ENCODE assay signal across 27 cellular contexts in genomic region chr1:11764519-11764918, GRCh38. TPM values are rescaled to one million over a fixed set of nuclear protein-coding genes. Genes with fewer than 3 reads are reported as not detected.
DNase-seq lines count a peak whose midpoint lies in the region; ATAC-seq and TF ChIP-seq lines count a peak whose summit lies in the region.
"Had no signal": no experiment of that assay in that cellular context is flagged by ENCODE, and none has a peak within 500 bp of the region (broad histone marks: within the 10 kb centered on the region; RNA-seq: fewer than 3 reads in every experiment).

No MANE protein-coding gene starts in this region.

- H3K4me1 Mint-ChIP-seq in neural progenitor cell: peaks cover 23% of the 10 kb centered on the region

- H3K36me3 ChIP-seq in H7 (replicated peaks; ENCODE audit: control insufficient read depth, insufficient read depth, low read length) (no peaks in the 10 kb centered on the region), WERI-Rb-1 (no peaks in the 10 kb centered on the region), neural progenitor cell (no peaks in the 10 kb centered on the region), osteoblast (ENCODE audit: insufficient read depth, low read length) (no peaks in the 10 kb centered on the region), GM23248 (ENCODE audit: low read depth) (no peaks in the 10 kb centered on the region)
- H3K36me3 ChIP-seq: BE2C, BLaER1 had no signal

- H3K27me3 Mint-ChIP-seq in neural progenitor cell (ENCODE audit: insufficient read depth, low read depth): peaks cover 23% of the 10 kb centered on the region

- H4K20me1 ChIP-seq in neural progenitor cell (ENCODE audit: low read depth): no peaks in the 10 kb centered on the region
- H4K20me1 ChIP-seq in osteoblast (ENCODE audit: insufficient read depth, low read length): no peaks in the 10 kb centered on the region
- H4K20me1 ChIP-seq in GM23248 (ENCODE audit: insufficient read depth): no peaks in the 10 kb centered on the region
- H4K20me1 ChIP-seq: BLaER1 had no signal

- no peaks in the 10 kb centered on the region for H3K36me3 Mint-ChIP-seq in neural progenitor cell
- H3K36me3 Mint-ChIP-seq: CD4-positive, alpha-beta memory T cell; CD4-positive, CD25-positive, alpha-beta regulatory T cell; CD8-positive, alpha-beta memory T cell had no signal

- 85 to 88% methylated on average over 7 of the region's 7 CpGs for WGBS in GM23248 (ENCODE audit: low coverage in 1 of 2, low lambda C conversion rate in 2 of 2, missing lambda C conversion rate in 2 of 2), 2 experiments

- H3K79me2 ChIP-seq in neural progenitor cell (ENCODE audit: low read depth) (no peaks in the 10 kb centered on the region), osteoblast (ENCODE audit: insufficient read depth, low read length) (no peaks in the 10 kb centered on the region), GM23248 (ENCODE audit: insufficient read depth) (no peaks in the 10 kb centered on the region)

- H3K27ac Mint-ChIP-seq in neural progenitor cell: no peak overlapping the region
- H3K27ac Mint-ChIP-seq: CD14-positive monocyte; CD4-positive, CD25-positive, alpha-beta regulatory T cell; CD8-positive, alpha-beta memory T cell had no signal

- H3K9me2 ChIP-seq in GM23248 (ENCODE audit: insufficient read depth): no peaks in the 10 kb centered on the region

- in situ Hi-C loops in GM23248 (cut with MboI): no loop called here

- no peaks in the 10 kb centered on the region for H3K9me3 Mint-ChIP-seq in neural progenitor cell
- H3K9me3 Mint-ChIP-seq: CD4-positive, alpha-beta memory T cell; CD4-positive, CD25-positive, alpha-beta regulatory T cell; CD8-positive, alpha-beta memory T cell had no signal

- H3K4me1 ChIP-seq in neural progenitor cell (peaks cover 17% of the 10 kb centered on the region), osteoblast (ENCODE audit: insufficient read depth, low read length) (no peaks in the 10 kb centered on the region), GM23248 (ENCODE audit: insufficient read depth) (no peaks in the 10 kb centered on the region)
- H3K4me1 ChIP-seq: BE2C had no signal

- H3K4me3 Mint-ChIP-seq in neural progenitor cell: no peak overlapping the region
- H3K4me3 Mint-ChIP-seq: CD14-positive monocyte; CD4-positive, alpha-beta memory T cell; CD4-positive, CD25-positive, alpha-beta regulatory T cell; CD8-positive, alpha-beta memory T cell had no signal

- H3K9me3 ChIP-seq in WERI-Rb-1 (ENCODE audit: severe bottlenecking) (no peaks in the 10 kb centered on the region), neural progenitor cell (ENCODE audit: low read depth) (no peaks in the 10 kb centered on the region), osteoblast (ENCODE audit: low read depth, low read length) (no peaks in the 10 kb centered on the region), GM23248 (ENCODE audit: low read depth) (no peaks in the 10 kb centered on the region)
- H3K9me3 ChIP-seq: BE2C, BLaER1 had no signal

- DNase-seq in H7 (peak; percentile 45), WERI-Rb-1 (peak; percentile 41), neural progenitor cell (ENCODE audit: low spot score) (peak; percentile 29), osteoblast (ENCODE audit: insufficient read length, low spot score, missing footprints) (peak; percentile 76), GM23248 (no peak), NCI-H526 (lab: John Stamatoyannopoulos, UW) (no peak)
- DNase-seq: 8988T; ACHN; BE2C; C1 segment of cervical spinal cord; CD4-positive, alpha-beta memory T cell; CD4-positive, CD25-positive, alpha-beta regulatory T cell; CD8-positive, alpha-beta memory T cell; COR-L47; DMS 273 treated with DMSO at 0.1 percent for 48 hours; DMS153; DMS79; DND-41; EL; GDM1 had no signal

- peaks cover 24% of the 10 kb centered on the region for H3K27me3 ChIP-seq in H7 (ENCODE audit: control insufficient read depth, insufficient read depth, low read length)
- no peaks in the 10 kb centered on the region for H3K27me3 ChIP-seq in WERI-Rb-1 (ENCODE audit: insufficient read depth, low read depth, severe bottlenecking)
- H3K27me3 ChIP-seq in neural progenitor cell: peaks cover 56% of the 10 kb centered on the region
- H3K27me3 ChIP-seq in osteoblast (ENCODE audit: insufficient read depth, low read length): peaks cover 23% of the 10 kb centered on the region
- H3K27me3 ChIP-seq in GM23248 (replicated peaks; ENCODE audit: insufficient read depth): peaks cover 5% of the 10 kb centered on the region
- H3K27me3 ChIP-seq: BE2C had no signal

- ATAC-seq in HG03097 (IDR thresholded peaks at IDR 0.05; ENCODE audit: low FRiP score, unreplicated experiment): no peak
- ATAC-seq: GM12878 had no signal

- TF ChIP-seq CTCF in WERI-Rb-1 (IDR thresholded peaks at IDR 0.05; ENCODE audit: low read depth, low read length) (no peak), neural progenitor cell (IDR thresholded peaks at IDR 0.05) (no peak), osteoblast (IDR thresholded peaks at IDR 0.05; ENCODE audit: extremely low read depth, low read depth, low read length) (no peak)

- no peak overlapping the region for H3K4me2 ChIP-seq in neural progenitor cell
- H3K4me2 ChIP-seq in osteoblast (ENCODE audit: insufficient read depth, low read length): no peak overlapping the region
- H3K4me2 ChIP-seq in GM23248 (ENCODE audit: unreplicated experiment): no peak overlapping the region
- H3K4me2 ChIP-seq: BLaER1 had no signal

- H3K4me3 ChIP-seq in H7 (ENCODE audit: insufficient read depth, low read depth, low read length): no peak overlapping the region
- H3K4me3 ChIP-seq in WERI-Rb-1 (ENCODE audit: low read depth, low read length): no peak overlapping the region
- no peak overlapping the region for H3K4me3 ChIP-seq in neural progenitor cell
- no peak overlapping the region for H3K4me3 ChIP-seq in osteoblast (ENCODE audit: insufficient read depth, low read length)
- H3K4me3 ChIP-seq in GM23248: no peak overlapping the region
- H3K4me3 ChIP-seq: BLaER1, GM12878 had no signal

- no peak overlapping the region for H3K9ac ChIP-seq in neural progenitor cell
- H3K9ac ChIP-seq in GM23248: no peak overlapping the region
- H3K9ac ChIP-seq: BLaER1 had no signal

- H3F3A ChIP-seq in neural progenitor cell (ENCODE audit: low read depth) (peaks cover 16% of the 10 kb centered on the region), GM23248 (ENCODE audit: insufficient read depth) (no peaks in the 10 kb centered on the region)

- H3K27ac ChIP-seq in WERI-Rb-1 (peak overlapping the region; percentile 3; the same call in 1 of the 2 replicates), neural progenitor cell (no peak overlapping the region), osteoblast (ENCODE audit: low read depth, low read length) (no peak overlapping the region), GM23248 (no peak overlapping the region)
- H3K27ac ChIP-seq: BLaER1 had no signal

- H2AFZ ChIP-seq in neural progenitor cell (replicated peaks) (no peak overlapping the region), osteoblast (ENCODE audit: low read length) (no peak overlapping the region), GM23248 (no peak overlapping the region)

RNA-seq across cellular contexts. Expression of gene C1orf167, which starts 2.5 kb away (rescaled TPM):
- 0.28 and 1.5 TPM in 2 replicates for total RNA-seq in H7 (2014; rRNA removed; shearing (Covaris generic))
- total RNA-seq in neural progenitor cell (ENCODE audit: low replicate concordance) (0.22 TPM in 1 of 2 replicates, not detected in the other), osteoblast (under 0.01 TPM in 1 of 2 replicates, not detected in the other)
- not detected in 2 replicates for total RNA-seq in GM23248 (2014; rRNA removed; shearing (Covaris generic))
- 0.43 TPM in 1 of 2 replicates, not detected in the other for polyA plus RNA-seq in GM23248 (2016; fragmentation: Nextera tagmentation; extraction: Ambion mirVana)
- total RNA-seq: A673; CD4-positive, alpha-beta memory T cell; CD4-positive, CD25-positive, alpha-beta regulatory T cell; CD8-positive, alpha-beta memory T cell; Daoy; G401 had no signal
- polyA plus RNA-seq: CD14-positive monocyte; CD4-positive, alpha-beta memory T cell; GM12878 had no signal

RNA-seq across cellular contexts. Expression of gene AGTRAP, which starts 28.6 kb away (rescaled TPM):
- 162 and 166 TPM in 2 replicates for total RNA-seq in H7 (2014; rRNA removed; shearing (Covaris generic))
- total RNA-seq in neural progenitor cell (ENCODE audit: low replicate concordance) (12.4 and 67.7 TPM in 2 replicates), osteoblast (47.7 and 56.5 TPM in 2 replicates)
- 86.8 and 113 TPM in 2 replicates for total RNA-seq in GM23248 (2014; rRNA removed; shearing (Covaris generic))
- 121 TPM in 2 replicates for polyA plus RNA-seq in GM23248 (2016; fragmentation: Nextera tagmentation; extraction: Ambion mirVana)

RNA-seq across cellular contexts. Expression of gene MTHFR, which starts 41.2 kb away (rescaled TPM):
- 18.9 and 19.5 TPM in 2 replicates for total RNA-seq in H7 (2014; rRNA removed; shearing (Covaris generic))
- total RNA-seq in neural progenitor cell (ENCODE audit: low replicate concordance): 7.0 and 14.3 TPM in 2 replicates
- total RNA-seq in osteoblast: 32.6 and 34.5 TPM in 2 replicates
- 6.6 and 16.1 TPM in 2 replicates for total RNA-seq in GM23248 (2014; rRNA removed; shearing (Covaris generic))
- 5.1 and 6.5 TPM in 2 replicates for polyA plus RNA-seq in GM23248 (2016; fragmentation: Nextera tagmentation; extraction: Ambion mirVana)

RNA-seq across cellular contexts. Expression of gene CLCN6, which starts 41.5 kb away (rescaled TPM):
- total RNA-seq in H7 (2014; rRNA removed; shearing (Covaris generic)): 14.0 and 22.9 TPM in 2 replicates
- 10.3 and 15.6 TPM in 2 replicates for total RNA-seq in neural progenitor cell (ENCODE audit: low replicate concordance)
- total RNA-seq in osteoblast: 21.0 and 22.4 TPM in 2 replicates
- total RNA-seq in GM23248 (2014; rRNA removed; shearing (Covaris generic)): 4.3 and 5.4 TPM in 2 replicates
- 4.4 and 4.9 TPM in 2 replicates for polyA plus RNA-seq in GM23248 (2016; fragmentation: Nextera tagmentation; extraction: Ambion mirVana)

Comparison
In these comparisons a context has a peak if more than half of its experiments do, and no peak if none do; other contexts are left out.
1. DNase-seq: peak in H7 (single experiment), WERI-Rb-1 (single experiment), neural progenitor cell (single experiment) and osteoblast (single experiment); none in GM23248 (single experiment) and NCI-H526 (0 of 2).